Comparison of ENCODE assay signal across 27 cellular contexts in the genomic region with DNA sequence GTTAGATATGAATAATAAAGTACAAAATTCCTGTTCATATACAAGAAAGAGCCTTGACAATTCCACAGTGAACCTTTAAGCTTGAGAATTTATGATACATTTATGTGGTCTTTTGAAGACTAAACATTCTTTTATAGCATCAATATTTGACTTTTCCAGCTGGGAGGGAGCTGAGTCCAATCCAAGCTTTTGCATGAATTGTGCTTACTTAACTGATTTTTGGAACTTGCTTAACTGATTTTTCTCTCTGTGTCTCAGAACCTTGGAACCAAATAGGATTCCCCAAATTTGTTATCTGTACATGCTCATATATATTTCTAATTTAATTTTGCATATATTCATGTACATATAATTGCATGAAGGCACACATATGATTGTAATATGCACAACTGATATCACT.
"Had no signal": no experiment of that assay in that cellular context is flagged by ENCODE, and none has a peak within 500 bp of the region (broad histone marks: within the 10 kb centered on the region; RNA-seq: fewer than 3 reads in every experiment).

No MANE protein-coding gene starts in this region.

- H3K9me3 ChIP-seq: stomach, suprapubic skin, testis, thoracic aorta, thyroid gland, tibial artery, tibial nerve, transverse colon, upper lobe of left lung, upper lobe of right lung, uterus, vagina had no signal

- H3K4me1 ChIP-seq: stomach, suprapubic skin, thyroid gland, tibial artery, tibial nerve, transverse colon, upper lobe of left lung, upper lobe of right lung, uterus, vagina had no signal

- H3K36me3 ChIP-seq: stomach, suprapubic skin, thoracic aorta, thyroid gland, tibial artery, tibial nerve, transverse colon, upper lobe of left lung, upper lobe of right lung, vagina had no signal

- H3K4me3 ChIP-seq: stomach, suprapubic skin, testis, thoracic aorta, thyroid gland, tibial artery, tibial nerve, transverse colon, upper lobe of left lung, upper lobe of right lung, uterus, vagina had no signal

- DNase-seq: stimulated activated CD4-positive, alpha-beta T cell treated with anti-CD3 and anti-CD28 coated beads, Interleukin-2, amount 100 ng/mL, for 48 hours; stimulated activated CD4-positive, alpha-beta T cell treated with anti-CD3 and anti-CD28 coated beads, Interleukin-4, amount 100 ng/mL, for 1 hour; stimulated activated CD4-positive, alpha-beta T cell treated with anti-CD3 and anti-CD28 coated beads, Interleukin-4, amount 100 ng/mL, for 24 hours; stimulated activated CD4-positive, alpha-beta T cell treated with anti-CD3 and anti-CD28 coated beads, Interleukin-4, amount 100 ng/mL, for 4 hours; stimulated activated CD8-positive, alpha-beta memory T cell treated with anti-CD3 and anti-CD28 coated beads, Interleukin-4, amount 100 ng/mL, for 48 hours; stimulated activated naive B cell treated with anti-CD40 and anti-IgM and Interleukin-4, amounts not matched to agents 10 μg/mL and 1 μg/mL and 100 μg/mL, for 72 hours; stimulated activated naive CD4-positive, alpha-beta T cell; stimulated activated naive CD4-positive, alpha-beta T cell treated with Interleukin-2 at 50 U/mL for 16 hours; stimulated activated naive CD8-positive, alpha-beta T cell treated with anti-CD3 and anti-CD28 coated beads, Interleukin-15, amount 100 ng/mL, for 72 hours; stimulated activated naive CD8-positive, alpha-beta T cell treated with anti-CD3 and anti-CD28 coated beads, Interleukin-15, Interleukin-2, amounts not matched to agents 100 U/mL and 50 U/mL, for 24 hours; stomach; substantia nigra; testis; thyroid gland; tibial artery; transverse colon; trophoblast cell; upper lobe of left lung; upper lobe of right lung; uterus had no signal

- ATAC-seq: stimulated activated effector memory CD8-positive, alpha-beta T cell treated with anti-CD3 and anti-CD28 coated beads, Interleukin-12 subunit alpha, Interleukin-12 subunit beta, amount 100 ng/mL, for 72 hours; stimulated activated memory B cell treated with anti-CD40 and anti-IgM and Interleukin-4, amounts not matched to agents 10 μg/mL and 1 μg/mL and 100 μg/mL, for 72 hours; stimulated activated naive B cell treated with anti-CD40 and anti-IgM and Interleukin-4, amounts not matched to agents 10 μg/mL and 1 μg/mL and 100 μg/mL, for 72 hours; stimulated activated naive CD8-positive, alpha-beta T cell treated with anti-CD3 and anti-CD28 coated beads, Interleukin-15, amount 100 ng/mL, for 72 hours; stimulated activated naive CD8-positive, alpha-beta T cell treated with anti-CD3 and anti-CD28 coated beads, Interleukin-15, Interleukin-2, amounts not matched to agents 100 U/mL and 50 U/mL, for 24 hours; upper lobe of right lung had no signal

- FAIRE-seq: urothelium cell line had no signal

- H3K27me3 ChIP-seq: stomach, suprapubic skin, testis, thyroid gland, tibial artery, tibial nerve, transverse colon, upper lobe of left lung, upper lobe of right lung, uterus, vagina had no signal

- H3K27ac ChIP-seq: stomach, suprapubic skin, testis, thoracic aorta, thyroid gland, tibial artery, tibial nerve, transverse colon, upper lobe of left lung, upper lobe of right lung, uterus, vagina had no signal
